1 cellular context compared by ENCODE assay signal in the genomic region with DNA sequence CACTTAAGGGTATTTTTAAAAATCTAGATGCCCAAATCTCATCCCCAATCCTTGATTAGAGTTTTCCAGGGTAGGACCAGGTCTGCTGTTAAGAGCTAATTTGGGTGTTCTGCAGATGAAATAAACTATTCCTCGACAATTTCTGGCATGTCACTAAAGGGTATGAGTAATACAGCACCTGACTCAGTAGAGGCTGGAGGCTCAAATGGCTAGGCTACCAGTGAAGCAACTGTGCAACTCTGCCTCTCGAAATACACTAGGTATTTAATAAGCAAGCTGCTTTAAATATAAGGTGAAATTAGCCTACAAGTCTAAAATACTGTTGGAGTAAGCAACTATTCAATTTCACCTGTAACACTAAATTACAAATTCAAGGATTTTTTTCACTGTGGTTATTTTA.
TF ChIP-seq lines count a peak whose summit lies in the region.

No MANE protein-coding gene starts in this region.

TF ChIP-seq in HepG2, 621 proteins besides CTCF, POLR2A, EP300 and RAD21 (continued from another document):
- TF ChIP-seq, protein P1, sequence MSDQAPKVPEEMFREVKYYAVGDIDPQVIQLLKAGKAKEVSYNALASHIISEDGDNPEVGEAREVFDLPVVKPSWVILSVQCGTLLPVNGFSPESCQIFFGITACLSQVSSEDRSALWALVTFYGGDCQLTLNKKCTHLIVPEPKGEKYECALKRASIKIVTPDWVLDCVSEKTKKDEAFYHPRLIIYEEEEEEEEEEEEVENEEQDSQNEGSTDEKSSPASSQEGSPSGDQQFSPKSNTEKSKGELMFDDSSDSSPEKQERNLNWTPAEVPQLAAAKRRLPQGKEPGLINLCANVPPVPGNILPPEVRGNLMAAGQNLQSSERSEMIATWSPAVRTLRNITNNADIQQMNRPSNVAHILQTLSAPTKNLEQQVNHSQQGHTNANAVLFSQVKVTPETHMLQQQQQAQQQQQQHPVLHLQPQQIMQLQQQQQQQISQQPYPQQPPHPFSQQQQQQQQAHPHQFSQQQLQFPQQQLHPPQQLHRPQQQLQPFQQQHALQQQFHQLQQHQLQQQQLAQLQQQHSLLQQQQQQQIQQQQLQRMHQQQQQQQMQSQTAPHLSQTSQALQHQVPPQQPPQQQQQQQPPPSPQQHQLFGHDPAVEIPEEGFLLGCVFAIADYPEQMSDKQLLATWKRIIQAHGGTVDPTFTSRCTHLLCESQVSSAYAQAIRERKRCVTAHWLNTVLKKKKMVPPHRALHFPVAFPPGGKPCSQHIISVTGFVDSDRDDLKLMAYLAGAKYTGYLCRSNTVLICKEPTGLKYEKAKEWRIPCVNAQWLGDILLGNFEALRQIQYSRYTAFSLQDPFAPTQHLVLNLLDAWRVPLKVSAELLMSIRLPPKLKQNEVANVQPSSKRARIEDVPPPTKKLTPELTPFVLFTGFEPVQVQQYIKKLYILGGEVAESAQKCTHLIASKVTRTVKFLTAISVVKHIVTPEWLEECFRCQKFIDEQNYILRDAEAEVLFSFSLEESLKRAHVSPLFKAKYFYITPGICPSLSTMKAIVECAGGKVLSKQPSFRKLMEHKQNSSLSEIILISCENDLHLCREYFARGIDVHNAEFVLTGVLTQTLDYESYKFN (CRISPR knock-in tag; conservative IDR thresholded peaks at IDR 0.05): no peak
- TF ChIP-seq ARHGAP35 (CRISPR knock-in tag; IDR thresholded peaks at IDR 0.05; ENCODE audit: borderline replicate concordance) (no peak), ZNF34 (CRISPR knock-in tag; IDR thresholded peaks at IDR 0.05; ENCODE audit: borderline replicate concordance) (no peak), ZNF547 (CRISPR knock-in tag; IDR thresholded peaks at IDR 0.05) (no peak), PPARG (CRISPR knock-in tag; conservative IDR thresholded peaks at IDR 0.05) (no peak), AKAP8 (CRISPR knock-in tag; IDR thresholded peaks at IDR 0.05) (no peak), ZNF713 (CRISPR knock-in tag; IDR thresholded peaks at IDR 0.05) (no peak), NR2F6 (IDR thresholded peaks at IDR 0.05) (no peak), NR2F6 (CRISPR knock-in tag; IDR thresholded peaks at IDR 0.05) (no peak), ZNF101 (CRISPR knock-in tag; IDR thresholded peaks at IDR 0.05; ENCODE audit: borderline replicate concordance, low read depth) (no peak), GZF1 (CRISPR knock-in tag; IDR thresholded peaks at IDR 0.05) (no peak), HOXD1 (CRISPR knock-in tag; IDR thresholded peaks at IDR 0.05) (no peak), ZNF432 (CRISPR knock-in tag; IDR thresholded peaks at IDR 0.05; ENCODE audit: borderline replicate concordance) (no peak)
- TF ChIP-seq, protein P2, sequence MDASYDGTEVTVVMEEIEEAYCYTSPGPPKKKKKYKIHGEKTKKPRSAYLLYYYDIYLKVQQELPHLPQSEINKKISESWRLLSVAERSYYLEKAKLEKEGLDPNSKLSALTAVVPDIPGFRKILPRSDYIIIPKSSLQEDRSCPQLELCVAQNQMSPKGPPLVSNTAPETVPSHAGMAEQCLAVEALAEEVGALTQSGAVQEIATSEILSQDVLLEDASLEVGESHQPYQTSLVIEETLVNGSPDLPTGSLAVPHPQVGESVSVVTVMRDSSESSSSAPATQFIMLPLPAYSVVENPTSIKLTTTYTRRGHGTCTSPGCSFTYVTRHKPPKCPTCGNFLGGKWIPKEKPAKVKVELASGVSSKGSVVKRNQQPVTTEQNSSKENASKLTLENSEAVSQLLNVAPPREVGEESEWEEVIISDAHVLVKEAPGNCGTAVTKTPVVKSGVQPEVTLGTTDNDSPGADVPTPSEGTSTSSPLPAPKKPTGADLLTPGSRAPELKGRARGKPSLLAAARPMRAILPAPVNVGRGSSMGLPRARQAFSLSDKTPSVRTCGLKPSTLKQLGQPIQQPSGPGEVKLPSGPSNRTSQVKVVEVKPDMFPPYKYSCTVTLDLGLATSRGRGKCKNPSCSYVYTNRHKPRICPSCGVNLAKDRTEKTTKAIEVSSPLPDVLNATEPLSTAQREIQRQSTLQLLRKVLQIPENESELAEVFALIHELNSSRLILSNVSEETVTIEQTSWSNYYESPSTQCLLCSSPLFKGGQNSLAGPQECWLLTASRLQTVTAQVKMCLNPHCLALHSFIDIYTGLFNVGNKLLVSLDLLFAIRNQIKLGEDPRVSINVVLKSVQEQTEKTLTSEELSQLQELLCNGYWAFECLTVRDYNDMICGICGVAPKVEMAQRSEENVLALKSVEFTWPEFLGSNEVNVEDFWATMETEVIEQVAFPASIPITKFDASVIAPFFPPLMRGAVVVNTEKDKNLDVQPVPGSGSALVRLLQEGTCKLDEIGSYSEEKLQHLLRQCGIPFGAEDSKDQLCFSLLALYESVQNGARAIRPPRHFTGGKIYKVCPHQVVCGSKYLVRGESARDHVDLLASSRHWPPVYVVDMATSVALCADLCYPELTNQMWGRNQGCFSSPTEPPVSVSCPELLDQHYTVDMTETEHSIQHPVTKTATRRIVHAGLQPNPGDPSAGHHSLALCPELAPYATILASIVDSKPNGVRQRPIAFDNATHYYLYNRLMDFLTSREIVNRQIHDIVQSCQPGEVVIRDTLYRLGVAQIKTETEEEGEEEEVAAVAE (CRISPR knock-in tag; IDR thresholded peaks at IDR 0.05; ENCODE audit: borderline replicate concordance): no peak
